9 cellular contexts compared by ENCODE assay signal in the genomic region with DNA sequence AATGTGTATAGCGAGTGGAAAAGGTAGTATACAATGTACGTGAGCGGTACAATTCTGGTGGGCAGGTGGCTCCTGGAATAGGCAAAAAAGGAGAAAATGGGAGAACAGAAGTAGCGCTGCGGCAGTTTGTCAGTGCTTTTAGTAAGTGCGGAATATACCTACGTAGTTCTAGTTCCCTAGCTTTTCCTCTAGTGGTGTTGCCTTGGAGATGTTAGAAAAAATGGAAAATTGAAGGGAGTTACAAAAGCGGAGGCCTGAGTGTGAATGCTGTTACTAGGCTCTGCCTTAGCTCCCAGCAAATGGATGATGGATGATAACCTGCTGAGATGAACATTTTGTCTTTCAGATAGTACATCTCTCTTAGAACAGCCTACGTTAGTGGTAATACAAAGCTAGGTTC. TPM values are rescaled to one million over a fixed set of nuclear protein-coding genes. Genes with fewer than 3 reads are reported as not detected.
A peak's percentile ranks its signal among the peaks of the same experiment; 100 is the strongest.
DNase-seq lines count a peak whose midpoint lies in the region; ATAC-seq, FAIRE-seq and TF ChIP-seq lines count a peak whose summit lies in the region.
"Had no signal": no experiment of that assay in that cellular context is flagged by ENCODE, and none has a peak within 500 bp of the region (broad histone marks: within the 10 kb centered on the region; RNA-seq: fewer than 3 reads in every experiment).

No MANE protein-coding gene starts in this region.

- H3K4me3 Mint-ChIP-seq in HFFc6, result peak overlapping the region; percentile 95

- TF ChIP-seq RAD21 in A549 (conservative IDR thresholded peaks at IDR 0.05 in 1 of 2, IDR thresholded peaks at IDR 0.05 in 1 of 2), result no peak

- 94% methylated on average over 9 of the region's 9 CpGs for WGBS in A549 (ENCODE audit: missing lambda C conversion rate)
- 86 to 96% methylated on average over 8 of the region's 9 CpGs for WGBS in mesodermal cell (ENCODE audit: insufficient coverage in 2 of 2), 2 experiments

- H3K36me3 ChIP-seq in ascending aorta (no peaks in the 10 kb centered on the region), mesodermal cell (ENCODE audit: control insufficient read depth, insufficient read depth, low read length) (no peaks in the 10 kb centered on the region)

- 0 out of 2 replicates have a peak, but pooled peaks cover 5% of the 10 kb centered on the region for H3K9me3 Mint-ChIP-seq in HFFc6

- FAIRE-seq in A549 (lab: Jason Lieb, UNC), result no peak

- POLR2A ChIA-PET in A549 (lab: Yijun Ruan, JAX), result interaction anchor here (1.2 to 1.4 kb wide), 2 partner anchors 10 to 16 kb away, joined by 3 to 6 read pairs; no protein-coding TSS in a partner anchor

- no peak for DNase-seq in A549 (ENCODE audit: low read depth in 1 of 2, low spot score in 1 of 2)
- no peak for DNase-seq in HFFc6
- no peak for DNase-seq in ascending aorta (ENCODE audit: low spot score in 2 of 2)
- no peak for DNase-seq in MV-4-11 (lab: John Stamatoyannopoulos, UW)
- DNase-seq: RPMI8226 had no signal

- H3K27ac Mint-ChIP-seq in HFFc6, result peak overlapping the region; percentile 100

- H3K4me1 Mint-ChIP-seq in HFFc6 (ENCODE audit: low read depth), result peaks cover 63% of the 10 kb centered on the region

- peaks cover 26% of the 10 kb centered on the region for H3K36me3 Mint-ChIP-seq in HFFc6 (ENCODE audit: low read depth)

- no peaks in the 10 kb centered on the region for H3K27me3 ChIP-seq in ascending aorta

- CTCF ChIA-PET in A549 (lab: Yijun Ruan, JAX), result interaction anchor here (0.7 to 4.3 kb wide), 7 partner anchors 33 to 215 kb away, joined by 3 to 19 read pairs (median 4); a partner anchor contains a TSS

- ATAC-seq in A549 (no peak), HG03175 (IDR thresholded peaks at IDR 0.05; ENCODE audit: unreplicated experiment) (no peak), GM21423 (IDR thresholded peaks at IDR 0.05; ENCODE audit: unreplicated experiment) (no peak), HG03457 (IDR thresholded peaks at IDR 0.05; ENCODE audit: unreplicated experiment) (no peak)

- H3K4me3 ChIP-seq in A549 (peak overlapping the region; percentile 85), ascending aorta (peak overlapping the region; percentile 71 to 78), mesodermal cell (ENCODE audit: extremely low read depth, insufficient read depth, low read length, poor library complexity, severe bottlenecking) (peak overlapping the region; percentile 59)

- intact Hi-C loops in ascending aorta (cut with DNase I), result loop anchor here (2.0 to 10.0 kb wide), 2 partner anchors 1131 to 1579 kb away; no protein-coding TSS in a partner anchor

- peak overlapping the region; percentile 83 for H3K4me2 ChIP-seq in A549

- TF ChIP-seq CTCF in A549 (IDR thresholded peaks at IDR 0.05) (no peak), HFFc6 (IDR thresholded peaks at IDR 0.05) (no peak), ascending aorta (IDR thresholded peaks at IDR 0.05) (no peak)

- no peaks in the 10 kb centered on the region for H3K27me3 Mint-ChIP-seq in HFFc6 (ENCODE audit: insufficient read depth)

- H3K4me1 ChIP-seq in A549 (peaks cover 38% of the 10 kb centered on the region), ascending aorta (peaks cover 0 to 6% of the 10 kb centered on the region in 2 donors), mesodermal cell (ENCODE audit: control insufficient read depth, insufficient read depth, low read length, poor library complexity, severe bottlenecking) (no peaks in the 10 kb centered on the region)

- TF ChIP-seq EP300 in A549 (IDR thresholded peaks at IDR 0.05), result no peak

- peak overlapping the region; percentile 93 to 96; a peak in 5 of 6 replicates for H3K27ac ChIP-seq in A549
- H3K27ac ChIP-seq in ascending aorta, result peak overlapping the region in 1 of 2 donors; percentile 72
- H3K27ac ChIP-seq in mesodermal cell (ENCODE audit: low read depth, low read length, severe bottlenecking), result peak overlapping the region; percentile 99

- TF ChIP-seq POLR2A in A549 (IDR thresholded peaks at IDR 0.05; ENCODE audit: low read length), result no peak

- H3K9me3 ChIP-seq in A549 (no peaks in the 10 kb centered on the region), ascending aorta (no peaks in the 10 kb centered on the region), mesodermal cell (ENCODE audit: control insufficient read depth, low read length) (no peaks in the 10 kb centered on the region)

TF ChIP-seq in A549, 52 proteins besides CTCF, POLR2A, EP300 and RAD21:
- TF ChIP-seq SREBF2 (IDR thresholded peaks at IDR 0.05) (no peak), EHMT2 (IDR thresholded peaks at IDR 0.05; ENCODE audit: low read depth) (no peak), NPAS2 (CRISPR knock-in tag; IDR thresholded peaks at IDR 0.05; ENCODE audit: borderline replicate concordance) (no peak), RFX5 (IDR thresholded peaks at IDR 0.05) (no peak), HOXB13 (CRISPR knock-in tag; IDR thresholded peaks at IDR 0.05; ENCODE audit: low read depth) (no peak), HOXA7 (CRISPR knock-in tag; IDR thresholded peaks at IDR 0.05) (no peak)
- TF ChIP-seq, protein P1, sequence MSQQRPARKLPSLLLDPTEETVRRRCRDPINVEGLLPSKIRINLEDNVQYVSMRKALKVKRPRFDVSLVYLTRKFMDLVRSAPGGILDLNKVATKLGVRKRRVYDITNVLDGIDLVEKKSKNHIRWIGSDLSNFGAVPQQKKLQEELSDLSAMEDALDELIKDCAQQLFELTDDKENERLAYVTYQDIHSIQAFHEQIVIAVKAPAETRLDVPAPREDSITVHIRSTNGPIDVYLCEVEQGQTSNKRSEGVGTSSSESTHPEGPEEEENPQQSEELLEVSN (IDR thresholded peaks at IDR 0.05; ENCODE audit: borderline replicate concordance, low read depth), result no peak

RNA-seq across cellular contexts. Expression of a gene that starts 1.1 kb away (rescaled TPM):
- polyA plus RNA-seq in A549 (2011; rRNA removed) (55.1 and 56.8 TPM in 2 replicates), A549 (2017; fragmentation: RNase III; extraction: RNeasy Plus Mini Kit Qiagen cat#74134 plus additional on column Dnase treatment) (34.4 to 43.3 TPM (median 36.6 TPM) in 3 replicates)
- 38.4 and 39.9 TPM in 2 replicates for polyA plus RNA-seq in A549 (2012; cell fraction: cytosol; rRNA removed)
- 19.3 and 35.0 TPM in 2 replicates for polyA plus RNA-seq in A549 (2012; cell fraction: nucleus; rRNA removed)
- polyA minus RNA-seq in A549 (2011; rRNA and poly(A)+ RNA removed), result 32.9 and 47.9 TPM in 2 replicates
- total RNA-seq in HFFc6 (2021; fragmentation: NEBNext Ultra II Directional; extraction: Animal tissue kit (Norgen Biotek cat#: 25700)), result 10 to 100 TPM; 51.3 to 70.0 (median 58.5) TPM
- 24.4 TPM for total RNA-seq in ascending aorta
- polyA plus RNA-seq in mesodermal cell (2013, experiment 1 of 2), result 20.5 TPM
- polyA plus RNA-seq in mesodermal cell (2013, experiment 2 of 2), result 18.7 TPM

RNA-seq across cellular contexts. Expression of a gene that starts 32.8 kb away (rescaled TPM):
- polyA plus RNA-seq in A549 (2011; rRNA removed) (0.40 and 0.62 TPM in 2 replicates), A549 (2017; fragmentation: RNase III; extraction: RNeasy Plus Mini Kit Qiagen cat#74134 plus additional on column Dnase treatment) (0.44 to 0.86 TPM (median 0.54 TPM) in 3 replicates)
- polyA plus RNA-seq in A549 (2012; cell fraction: cytosol; rRNA removed), result 0.04 and 0.14 TPM in 2 replicates
- polyA plus RNA-seq in A549 (2012; cell fraction: nucleus; rRNA removed), result 0.05 and 0.34 TPM in 2 replicates
- polyA minus RNA-seq in A549 (2011; rRNA and poly(A)+ RNA removed), result 0.83 and 0.88 TPM in 2 replicates
- total RNA-seq in HFFc6 (2021; fragmentation: NEBNext Ultra II Directional; extraction: Animal tissue kit (Norgen Biotek cat#: 25700)), result 10 to 100 TPM in 5 of 6 experiments, 1 to 10 TPM in 1; 8.7 to 15.7 (median 14.7) TPM
- total RNA-seq in ascending aorta, result 0.21 TPM
- 0.07 TPM for polyA plus RNA-seq in mesodermal cell (2013, experiment 1 of 2)
- 0.10 TPM for polyA plus RNA-seq in mesodermal cell (2013, experiment 2 of 2)
